ENCODE assay signal across 2 cellular contexts in genomic region chr12:46489951-46490388, GRCh38.
TF ChIP-seq lines count a peak whose summit lies in the region.

No MANE protein-coding gene starts in this region.

TF ChIP-seq in endothelial cell of umbilical vein, 7 proteins besides CTCF, POLR2A, EP300 and RAD21 (continued from another document):
- TF ChIP-seq, protein P1, sequence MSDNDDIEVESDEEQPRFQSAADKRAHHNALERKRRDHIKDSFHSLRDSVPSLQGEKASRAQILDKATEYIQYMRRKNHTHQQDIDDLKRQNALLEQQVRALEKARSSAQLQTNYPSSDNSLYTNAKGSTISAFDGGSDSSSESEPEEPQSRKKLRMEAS (IDR thresholded peaks at IDR 0.05; ENCODE audit: insufficient read depth, insufficient read length) = no peak
- no peak for TF ChIP-seq JUN (IDR thresholded peaks at IDR 0.05; ENCODE audit: borderline replicate concordance, insufficient read depth, insufficient read length, low read depth)

TF ChIP-seq in HepG2, 621 proteins besides CTCF, POLR2A, EP300 and RAD21 (continued from another document and continues in another):
- TF ChIP-seq, protein P2, sequence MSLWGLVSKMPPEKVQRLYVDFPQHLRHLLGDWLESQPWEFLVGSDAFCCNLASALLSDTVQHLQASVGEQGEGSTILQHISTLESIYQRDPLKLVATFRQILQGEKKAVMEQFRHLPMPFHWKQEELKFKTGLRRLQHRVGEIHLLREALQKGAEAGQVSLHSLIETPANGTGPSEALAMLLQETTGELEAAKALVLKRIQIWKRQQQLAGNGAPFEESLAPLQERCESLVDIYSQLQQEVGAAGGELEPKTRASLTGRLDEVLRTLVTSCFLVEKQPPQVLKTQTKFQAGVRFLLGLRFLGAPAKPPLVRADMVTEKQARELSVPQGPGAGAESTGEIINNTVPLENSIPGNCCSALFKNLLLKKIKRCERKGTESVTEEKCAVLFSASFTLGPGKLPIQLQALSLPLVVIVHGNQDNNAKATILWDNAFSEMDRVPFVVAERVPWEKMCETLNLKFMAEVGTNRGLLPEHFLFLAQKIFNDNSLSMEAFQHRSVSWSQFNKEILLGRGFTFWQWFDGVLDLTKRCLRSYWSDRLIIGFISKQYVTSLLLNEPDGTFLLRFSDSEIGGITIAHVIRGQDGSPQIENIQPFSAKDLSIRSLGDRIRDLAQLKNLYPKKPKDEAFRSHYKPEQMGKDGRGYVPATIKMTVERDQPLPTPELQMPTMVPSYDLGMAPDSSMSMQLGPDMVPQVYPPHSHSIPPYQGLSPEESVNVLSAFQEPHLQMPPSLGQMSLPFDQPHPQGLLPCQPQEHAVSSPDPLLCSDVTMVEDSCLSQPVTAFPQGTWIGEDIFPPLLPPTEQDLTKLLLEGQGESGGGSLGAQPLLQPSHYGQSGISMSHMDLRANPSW (CRISPR knock-in tag; IDR thresholded peaks at IDR 0.05; ENCODE audit: borderline replicate concordance) = no peak
- no peak for TF ChIP-seq ZNF607 (CRISPR knock-in tag; IDR thresholded peaks at IDR 0.05; ENCODE audit: borderline replicate concordance)
- TF ChIP-seq TP53 (CRISPR knock-in tag; conservative IDR thresholded peaks at IDR 0.05) = no peak
- TF ChIP-seq, protein P3, sequence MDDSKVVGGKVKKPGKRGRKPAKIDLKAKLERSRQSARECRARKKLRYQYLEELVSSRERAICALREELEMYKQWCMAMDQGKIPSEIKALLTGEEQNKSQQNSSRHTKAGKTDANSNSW (CRISPR knock-in tag; IDR thresholded peaks at IDR 0.05; ENCODE audit: borderline replicate concordance) = no peak
- TF ChIP-seq ZNF652 (CRISPR knock-in tag; IDR thresholded peaks at IDR 0.05; ENCODE audit: borderline replicate concordance, low read depth) = no peak
- TF ChIP-seq NR2F6 (IDR thresholded peaks at IDR 0.05) = peak; percentile 19; the same call in 1 of the 2 replicates
- peak; percentile 26; the same call in 1 of the 2 replicates for TF ChIP-seq NR2F6 (CRISPR knock-in tag; IDR thresholded peaks at IDR 0.05)
- no peak for TF ChIP-seq HOMEZ (CRISPR knock-in tag; IDR thresholded peaks at IDR 0.05; ENCODE audit: low read depth)
- TF ChIP-seq ETV5 (CRISPR knock-in tag; IDR thresholded peaks at IDR 0.05; ENCODE audit: borderline replicate concordance) = peak; percentile 26; the same call in 1 of the 2 replicates
- peak; percentile 96 for TF ChIP-seq ZNF12 (CRISPR knock-in tag; IDR thresholded peaks at IDR 0.05)
- peak; percentile 53; the same call in 1 of the 2 replicates for TF ChIP-seq TFDP1 (CRISPR knock-in tag; IDR thresholded peaks at IDR 0.05; ENCODE audit: borderline replicate concordance)
- no peak for TF ChIP-seq ZNF3 (CRISPR knock-in tag; IDR thresholded peaks at IDR 0.05)
- TF ChIP-seq, protein P4, sequence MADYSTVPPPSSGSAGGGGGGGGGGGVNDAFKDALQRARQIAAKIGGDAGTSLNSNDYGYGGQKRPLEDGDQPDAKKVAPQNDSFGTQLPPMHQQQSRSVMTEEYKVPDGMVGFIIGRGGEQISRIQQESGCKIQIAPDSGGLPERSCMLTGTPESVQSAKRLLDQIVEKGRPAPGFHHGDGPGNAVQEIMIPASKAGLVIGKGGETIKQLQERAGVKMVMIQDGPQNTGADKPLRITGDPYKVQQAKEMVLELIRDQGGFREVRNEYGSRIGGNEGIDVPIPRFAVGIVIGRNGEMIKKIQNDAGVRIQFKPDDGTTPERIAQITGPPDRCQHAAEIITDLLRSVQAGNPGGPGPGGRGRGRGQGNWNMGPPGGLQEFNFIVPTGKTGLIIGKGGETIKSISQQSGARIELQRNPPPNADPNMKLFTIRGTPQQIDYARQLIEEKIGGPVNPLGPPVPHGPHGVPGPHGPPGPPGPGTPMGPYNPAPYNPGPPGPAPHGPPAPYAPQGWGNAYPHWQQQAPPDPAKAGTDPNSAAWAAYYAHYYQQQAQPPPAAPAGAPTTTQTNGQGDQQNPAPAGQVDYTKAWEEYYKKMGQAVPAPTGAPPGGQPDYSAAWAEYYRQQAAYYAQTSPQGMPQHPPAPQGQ (CRISPR knock-in tag; IDR thresholded peaks at IDR 0.05; ENCODE audit: borderline replicate concordance) = no peak
- TF ChIP-seq SALL1 (CRISPR knock-in tag; IDR thresholded peaks at IDR 0.05) = peak; percentile 52; the same call in 1 of the 2 replicates
- no peak for TF ChIP-seq KAT8 (CRISPR knock-in tag; IDR thresholded peaks at IDR 0.05)
- no peak for TF ChIP-seq ZNF138 (CRISPR knock-in tag; IDR thresholded peaks at IDR 0.05; ENCODE audit: low read depth)
- no peak for TF ChIP-seq CREB1 (IDR thresholded peaks at IDR 0.05)
- TF ChIP-seq CREB1 (CRISPR knock-in tag; IDR thresholded peaks at IDR 0.05) = no peak
- TF ChIP-seq, protein P5, sequence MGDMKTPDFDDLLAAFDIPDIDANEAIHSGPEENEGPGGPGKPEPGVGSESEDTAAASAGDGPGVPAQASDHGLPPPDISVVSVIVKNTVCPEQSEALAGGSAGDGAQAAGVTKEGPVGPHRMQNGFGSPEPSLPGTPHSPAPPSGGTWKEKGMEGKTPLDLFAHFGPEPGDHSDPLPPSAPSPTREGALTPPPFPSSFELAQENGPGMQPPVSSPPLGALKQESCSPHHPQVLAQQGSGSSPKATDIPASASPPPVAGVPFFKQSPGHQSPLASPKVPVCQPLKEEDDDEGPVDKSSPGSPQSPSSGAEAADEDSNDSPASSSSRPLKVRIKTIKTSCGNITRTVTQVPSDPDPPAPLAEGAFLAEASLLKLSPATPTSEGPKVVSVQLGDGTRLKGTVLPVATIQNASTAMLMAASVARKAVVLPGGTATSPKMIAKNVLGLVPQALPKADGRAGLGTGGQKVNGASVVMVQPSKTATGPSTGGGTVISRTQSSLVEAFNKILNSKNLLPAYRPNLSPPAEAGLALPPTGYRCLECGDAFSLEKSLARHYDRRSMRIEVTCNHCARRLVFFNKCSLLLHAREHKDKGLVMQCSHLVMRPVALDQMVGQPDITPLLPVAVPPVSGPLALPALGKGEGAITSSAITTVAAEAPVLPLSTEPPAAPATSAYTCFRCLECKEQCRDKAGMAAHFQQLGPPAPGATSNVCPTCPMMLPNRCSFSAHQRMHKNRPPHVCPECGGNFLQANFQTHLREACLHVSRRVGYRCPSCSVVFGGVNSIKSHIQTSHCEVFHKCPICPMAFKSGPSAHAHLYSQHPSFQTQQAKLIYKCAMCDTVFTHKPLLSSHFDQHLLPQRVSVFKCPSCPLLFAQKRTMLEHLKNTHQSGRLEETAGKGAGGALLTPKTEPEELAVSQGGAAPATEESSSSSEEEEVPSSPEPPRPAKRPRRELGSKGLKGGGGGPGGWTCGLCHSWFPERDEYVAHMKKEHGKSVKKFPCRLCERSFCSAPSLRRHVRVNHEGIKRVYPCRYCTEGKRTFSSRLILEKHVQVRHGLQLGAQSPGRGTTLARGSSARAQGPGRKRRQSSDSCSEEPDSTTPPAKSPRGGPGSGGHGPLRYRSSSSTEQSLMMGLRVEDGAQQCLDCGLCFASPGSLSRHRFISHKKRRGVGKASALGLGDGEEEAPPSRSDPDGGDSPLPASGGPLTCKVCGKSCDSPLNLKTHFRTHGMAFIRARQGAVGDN (CRISPR knock-in tag; IDR thresholded peaks at IDR 0.05) = peak; percentile 29; the same call in 1 of the 2 replicates
- TF ChIP-seq HOXA7 (CRISPR knock-in tag; IDR thresholded peaks at IDR 0.05) = no peak
- TF ChIP-seq ZNF616 (CRISPR knock-in tag; IDR thresholded peaks at IDR 0.05; ENCODE audit: low read depth) = no peak
- TF ChIP-seq DNMT1 (CRISPR knock-in tag; IDR thresholded peaks at IDR 0.05) = no peak
- TF ChIP-seq WIZ (CRISPR knock-in tag; IDR thresholded peaks at IDR 0.05) = no peak
- TF ChIP-seq TBX2 (CRISPR knock-in tag; IDR thresholded peaks at IDR 0.05; ENCODE audit: borderline replicate concordance) = peak; percentile 39; the same call in 1 of the 2 replicates
- no peak for TF ChIP-seq ZNF747 (CRISPR knock-in tag; IDR thresholded peaks at IDR 0.05; ENCODE audit: borderline replicate concordance)
- TF ChIP-seq, protein P6, sequence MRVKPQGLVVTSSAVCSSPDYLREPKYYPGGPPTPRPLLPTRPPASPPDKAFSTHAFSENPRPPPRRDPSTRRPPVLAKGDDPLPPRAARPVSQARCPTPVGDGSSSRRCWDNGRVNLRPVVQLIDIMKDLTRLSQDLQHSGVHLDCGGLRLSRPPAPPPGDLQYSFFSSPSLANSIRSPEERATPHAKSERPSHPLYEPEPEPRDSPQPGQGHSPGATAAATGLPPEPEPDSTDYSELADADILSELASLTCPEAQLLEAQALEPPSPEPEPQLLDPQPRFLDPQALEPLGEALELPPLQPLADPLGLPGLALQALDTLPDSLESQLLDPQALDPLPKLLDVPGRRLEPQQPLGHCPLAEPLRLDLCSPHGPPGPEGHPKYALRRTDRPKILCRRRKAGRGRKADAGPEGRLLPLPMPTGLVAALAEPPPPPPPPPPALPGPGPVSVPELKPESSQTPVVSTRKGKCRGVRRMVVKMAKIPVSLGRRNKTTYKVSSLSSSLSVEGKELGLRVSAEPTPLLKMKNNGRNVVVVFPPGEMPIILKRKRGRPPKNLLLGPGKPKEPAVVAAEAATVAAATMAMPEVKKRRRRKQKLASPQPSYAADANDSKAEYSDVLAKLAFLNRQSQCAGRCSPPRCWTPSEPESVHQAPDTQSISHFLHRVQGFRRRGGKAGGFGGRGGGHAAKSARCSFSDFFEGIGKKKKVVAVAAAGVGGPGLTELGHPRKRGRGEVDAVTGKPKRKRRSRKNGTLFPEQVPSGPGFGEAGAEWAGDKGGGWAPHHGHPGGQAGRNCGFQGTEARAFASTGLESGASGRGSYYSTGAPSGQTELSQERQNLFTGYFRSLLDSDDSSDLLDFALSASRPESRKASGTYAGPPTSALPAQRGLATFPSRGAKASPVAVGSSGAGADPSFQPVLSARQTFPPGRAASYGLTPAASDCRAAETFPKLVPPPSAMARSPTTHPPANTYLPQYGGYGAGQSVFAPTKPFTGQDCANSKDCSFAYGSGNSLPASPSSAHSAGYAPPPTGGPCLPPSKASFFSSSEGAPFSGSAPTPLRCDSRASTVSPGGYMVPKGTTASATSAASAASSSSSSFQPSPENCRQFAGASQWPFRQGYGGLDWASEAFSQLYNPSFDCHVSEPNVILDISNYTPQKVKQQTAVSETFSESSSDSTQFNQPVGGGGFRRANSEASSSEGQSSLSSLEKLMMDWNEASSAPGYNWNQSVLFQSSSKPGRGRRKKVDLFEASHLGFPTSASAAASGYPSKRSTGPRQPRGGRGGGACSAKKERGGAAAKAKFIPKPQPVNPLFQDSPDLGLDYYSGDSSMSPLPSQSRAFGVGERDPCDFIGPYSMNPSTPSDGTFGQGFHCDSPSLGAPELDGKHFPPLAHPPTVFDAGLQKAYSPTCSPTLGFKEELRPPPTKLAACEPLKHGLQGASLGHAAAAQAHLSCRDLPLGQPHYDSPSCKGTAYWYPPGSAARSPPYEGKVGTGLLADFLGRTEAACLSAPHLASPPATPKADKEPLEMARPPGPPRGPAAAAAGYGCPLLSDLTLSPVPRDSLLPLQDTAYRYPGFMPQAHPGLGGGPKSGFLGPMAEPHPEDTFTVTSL (CRISPR knock-in tag; IDR thresholded peaks at IDR 0.05; ENCODE audit: borderline replicate concordance) = no peak
- no peak for TF ChIP-seq TCF7L2 (IDR thresholded peaks at IDR 0.05; ENCODE audit: low read depth, low read length)
- no peak for TF ChIP-seq RBM22 (optimal IDR thresholded peaks at IDR 0.05; ENCODE audit: low read length)
- 0 out of 2 replicates have a peak, but pooled peaks have one; percentile 32 for TF ChIP-seq POGZ (CRISPR knock-in tag; IDR thresholded peaks at IDR 0.05)
- no peak for TF ChIP-seq TAF15 (IDR thresholded peaks at IDR 0.05; ENCODE audit: low read depth, low read length, poor library complexity, severe bottlenecking)
- no peak for TF ChIP-seq DBP (CRISPR knock-in tag; IDR thresholded peaks at IDR 0.05; ENCODE audit: not compliant biosample characterization)
- peak; percentile 17; the same call in 1 of the 2 replicates for TF ChIP-seq HDAC2 (CRISPR knock-in tag; IDR thresholded peaks at IDR 0.05)
- TF ChIP-seq, protein P7, sequence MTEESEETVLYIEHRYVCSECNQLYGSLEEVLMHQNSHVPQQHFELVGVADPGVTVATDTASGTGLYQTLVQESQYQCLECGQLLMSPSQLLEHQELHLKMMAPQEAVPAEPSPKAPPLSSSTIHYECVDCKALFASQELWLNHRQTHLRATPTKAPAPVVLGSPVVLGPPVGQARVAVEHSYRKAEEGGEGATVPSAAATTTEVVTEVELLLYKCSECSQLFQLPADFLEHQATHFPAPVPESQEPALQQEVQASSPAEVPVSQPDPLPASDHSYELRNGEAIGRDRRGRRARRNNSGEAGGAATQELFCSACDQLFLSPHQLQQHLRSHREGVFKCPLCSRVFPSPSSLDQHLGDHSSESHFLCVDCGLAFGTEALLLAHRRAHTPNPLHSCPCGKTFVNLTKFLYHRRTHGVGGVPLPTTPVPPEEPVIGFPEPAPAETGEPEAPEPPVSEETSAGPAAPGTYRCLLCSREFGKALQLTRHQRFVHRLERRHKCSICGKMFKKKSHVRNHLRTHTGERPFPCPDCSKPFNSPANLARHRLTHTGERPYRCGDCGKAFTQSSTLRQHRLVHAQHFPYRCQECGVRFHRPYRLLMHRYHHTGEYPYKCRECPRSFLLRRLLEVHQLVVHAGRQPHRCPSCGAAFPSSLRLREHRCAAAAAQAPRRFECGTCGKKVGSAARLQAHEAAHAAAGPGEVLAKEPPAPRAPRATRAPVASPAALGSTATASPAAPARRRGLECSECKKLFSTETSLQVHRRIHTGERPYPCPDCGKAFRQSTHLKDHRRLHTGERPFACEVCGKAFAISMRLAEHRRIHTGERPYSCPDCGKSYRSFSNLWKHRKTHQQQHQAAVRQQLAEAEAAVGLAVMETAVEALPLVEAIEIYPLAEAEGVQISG (CRISPR knock-in tag; IDR thresholded peaks at IDR 0.05) = 0 out of 2 replicates have a peak, but pooled peaks have one; percentile 11
- no peak for TF ChIP-seq ZNF350 (CRISPR knock-in tag; IDR thresholded peaks at IDR 0.05; ENCODE audit: borderline replicate concordance, low read depth)
- TF ChIP-seq SPEN (CRISPR knock-in tag; IDR thresholded peaks at IDR 0.05; ENCODE audit: low read depth) = 0 out of 2 replicates have a peak, but pooled peaks have one; percentile 32
